In genomic region chr17:2394775-2395191, GRCh38 we compare ENCODE assay signal across 10 cellular contexts. TPM values are rescaled to one million over a fixed set of nuclear protein-coding genes. Genes with fewer than 3 reads are reported as not detected.
DNase-seq lines count a peak whose midpoint lies in the region; ATAC-seq, FAIRE-seq and TF ChIP-seq lines count a peak whose summit lies in the region.
"Had no signal": no experiment of that assay in that cellular context is flagged by ENCODE, and none has a peak within 500 bp of the region (broad histone marks: within the 10 kb centered on the region; RNA-seq: fewer than 3 reads in every experiment).

No MANE protein-coding gene starts in this region.

- no peak for FAIRE-seq in GM19239 (lab: Jason Lieb, UNC)

- H3K36me3 Mint-ChIP-seq in activated T-cell treated with anti-CD3 and anti-CD28 coated beads, Interleukin-2, amount 50 U/mL, for 72 hours (ENCODE audit: insufficient read depth in 2 of 2), result peaks cover 2 to 4% of the 10 kb centered on the region in 2 donors
- H3K36me3 Mint-ChIP-seq in naive thymus-derived CD4-positive, alpha-beta T cell, result peaks cover 0 to 4% (median 0%) of the 10 kb centered on the region in 5 donors

- peaks cover 64% of the 10 kb centered on the region for H3K4me1 Mint-ChIP-seq in activated T-cell treated with anti-CD3 and anti-CD28 coated beads, Interleukin-2, amount 50 U/mL, for 72 hours (ENCODE audit: low read depth)
- peaks cover 41 to 71% (median 59%) of the 10 kb centered on the region in 7 donors for H3K4me1 Mint-ChIP-seq in naive thymus-derived CD4-positive, alpha-beta T cell

- 92 to 100% methylated on average over 1 to 16 of the region's 16 CpGs for WGBS in transverse colon (ENCODE audit: low coverage in 1 of 2), 2 donors

- no peak for TF ChIP-seq POLR2A in transverse colon (IDR thresholded peaks at IDR 0.05)

- CTCF ChIA-PET in naive thymus-derived CD4-positive, alpha-beta T cell (lab: Charles Lee), result no interaction called here

- no peak for ATAC-seq in activated T-cell treated with anti-CD3 and anti-CD28 coated beads, Interleukin-2, amount 50 U/mL, for 72 hours (replicated peaks in 1 of 2)
- ATAC-seq in naive thymus-derived CD4-positive, alpha-beta T cell, result no peak
- ATAC-seq: activated naive CD4-positive, alpha-beta T cell treated with anti-CD3 and anti-CD28 coated beads, Interleukin-2, amount 50 U/mL, for 72 hours had no signal

- H3K27ac ChIP-seq in cingulate gyrus (ENCODE audit: low read depth, low read length) (peak overlapping the region; percentile 96), transverse colon (peak overlapping the region; percentile 98 to 100 (median 100))
- H3K27ac ChIP-seq in naive thymus-derived CD4-positive, alpha-beta T cell (ENCODE audit: low read depth, low read length), result peak overlapping the region; percentile 15

- TF ChIP-seq EP300 in transverse colon (IDR thresholded peaks at IDR 0.05; ENCODE audit: low read depth), result no peak

- no peak overlapping the region for H3K4me3 ChIP-seq in naive thymus-derived CD4-positive, alpha-beta T cell (ENCODE audit: low read length)
- no peak overlapping the region for H3K4me3 ChIP-seq in transverse colon

- DNase-seq in activated T-cell treated with anti-CD3 and anti-CD28 coated beads, Interleukin-2, amount 50 U/mL, for 72 hours, result no peak
- DNase-seq in activated T-cell treated with anti-CD3 and anti-CD28 coated beads, Interleukin-2, amount 50 U/mL, for 1 hour, result no peak
- DNase-seq in naive thymus-derived CD4-positive, alpha-beta T cell, result peak in 1 of 9 donors; percentile 10
- DNase-seq in transverse colon (no peak), COLO668 (lab: John Stamatoyannopoulos, UW; ENCODE audit: unreplicated experiment) (no peak), GM19239 (ENCODE audit: insufficient read length, low spot score) (no peak), NCI-H446 (lab: John Stamatoyannopoulos, UW) (no peak)
- DNase-seq: NCI-H1092 had no signal

- no peaks in the 10 kb centered on the region for H3K9me3 Mint-ChIP-seq in activated T-cell treated with anti-CD3 and anti-CD28 coated beads, Interleukin-2, amount 50 U/mL, for 72 hours
- peaks cover 0 to 12% (median 0%) of the 10 kb centered on the region in 11 donors for H3K9me3 Mint-ChIP-seq in naive thymus-derived CD4-positive, alpha-beta T cell
- H3K9me3 Mint-ChIP-seq: activated naive CD4-positive, alpha-beta T cell treated with anti-CD3 and anti-CD28 coated beads, Interleukin-2, amount 50 U/mL, for 72 hours had no signal

- in situ Hi-C loops in transverse colon (cut with MboI; ENCODE audit: low pct_ligation_motif_present in 1 of 4, low pct_unique_long_range_greater_than_20kb in 1 of 4, low sequenced_read_pairs in 3 of 4), result no loop called here

- no peak for TF ChIP-seq CTCF in transverse colon (IDR thresholded peaks at IDR 0.05)

- H3K4me3 Mint-ChIP-seq in activated T-cell treated with anti-CD3 and anti-CD28 coated beads, Interleukin-2, amount 50 U/mL, for 72 hours, result peak overlapping the region; percentile 45 to 68
- peak overlapping the region in 7 of 10 donors; percentile 8 to 97 (median 84) for H3K4me3 Mint-ChIP-seq in naive thymus-derived CD4-positive, alpha-beta T cell

- H3K27ac Mint-ChIP-seq in activated T-cell treated with anti-CD3 and anti-CD28 coated beads, Interleukin-2, amount 50 U/mL, for 72 hours, result no peak overlapping the region
- H3K27ac Mint-ChIP-seq in naive thymus-derived CD4-positive, alpha-beta T cell, result peak overlapping the region in 4 of 9 donors; percentile 69 to 93 (median 90)

- H3K4me1 ChIP-seq in naive thymus-derived CD4-positive, alpha-beta T cell (ENCODE audit: control insufficient read depth in 2 of 2, insufficient read depth in 2 of 2, low read length in 2 of 2), result peaks cover 15 to 67% of the 10 kb centered on the region in 2 donors
- H3K4me1 ChIP-seq in transverse colon, result peaks cover 63 to 80% (median 71%) of the 10 kb centered on the region in 4 donors

- intact Hi-C loops in naive thymus-derived CD4-positive, alpha-beta T cell (cut with micrococcal nuclease), result no loop called here
- intact Hi-C loops in transverse colon (cut with DNase I; ENCODE audit: low total_unique reads), result no loop called here

- H3K36me3 ChIP-seq in naive thymus-derived CD4-positive, alpha-beta T cell (ENCODE audit: control insufficient read depth in 2 of 3, insufficient read depth in 3 of 3, low read length in 3 of 3), result peaks cover 0 to 3% (median 0%) of the 10 kb centered on the region in 3 experiments
- H3K36me3 ChIP-seq in transverse colon, result no peaks in the 10 kb centered on the region

- no peaks in the 10 kb centered on the region for H3K9me3 ChIP-seq in naive thymus-derived CD4-positive, alpha-beta T cell (ENCODE audit: control insufficient read depth in 2 of 3, low read length in 3 of 3)
- no peaks in the 10 kb centered on the region for H3K9me3 ChIP-seq in transverse colon

- POLR2A ChIA-PET in naive thymus-derived CD4-positive, alpha-beta T cell (lab: Charles Lee), result no interaction called here

- no peaks in the 10 kb centered on the region for H3K27me3 Mint-ChIP-seq in activated T-cell treated with anti-CD3 and anti-CD28 coated beads, Interleukin-2, amount 50 U/mL, for 72 hours (ENCODE audit: low read depth)
- no peaks in the 10 kb centered on the region for H3K27me3 Mint-ChIP-seq in naive thymus-derived CD4-positive, alpha-beta T cell

- H3K27me3 ChIP-seq in naive thymus-derived CD4-positive, alpha-beta T cell (ENCODE audit: control insufficient read depth in 2 of 2, insufficient read depth in 2 of 2, low read length in 2 of 2), result no peaks in the 10 kb centered on the region
- no peaks in the 10 kb centered on the region for H3K27me3 ChIP-seq in transverse colon

RNA-seq across cellular contexts. Expression of gene MNT, which starts 6.1 kb away (rescaled TPM):
- total RNA-seq in activated T-cell treated with anti-CD3 and anti-CD28 coated beads, Interleukin-2, amount 50 U/mL, for 72 hours, result 10 to 100 TPM; 23.8 to 24.3 TPM
- 100 to 1,000 TPM in 1 of 5 experiments, 10 to 100 TPM in 4; 31.4 to 106 (median 55.5) TPM for total RNA-seq in naive thymus-derived CD4-positive, alpha-beta T cell
- 1 to 10 TPM in 1 of 2 donors, under 1 TPM in 1; 0.65 to 1.0 TPM for polyA plus RNA-seq in naive thymus-derived CD4-positive, alpha-beta T cell
- 10 to 100 TPM; 13.7 to 27.7 (median 20.9) TPM for total RNA-seq in transverse colon

RNA-seq across cellular contexts. Expression of gene SGSM2, which starts 57.5 kb away (rescaled TPM):
- total RNA-seq in activated T-cell treated with anti-CD3 and anti-CD28 coated beads, Interleukin-2, amount 50 U/mL, for 72 hours, result 10 to 100 TPM; 40.8 to 57.5 TPM
- total RNA-seq in naive thymus-derived CD4-positive, alpha-beta T cell, result 100 to 1,000 TPM in 4 of 5 experiments, 10 to 100 TPM in 1; 70.8 to 151 (median 138) TPM
- 10 to 100 TPM in 1 of 2 donors, 1 to 10 TPM in 1; 9.4 to 22.7 TPM for polyA plus RNA-seq in naive thymus-derived CD4-positive, alpha-beta T cell
- total RNA-seq in transverse colon, result 100 to 1,000 TPM in 1 of 4 donors, 10 to 100 TPM in 3; 41.0 to 148 (median 70.0) TPM

RNA-seq across cellular contexts. Expression of gene TSR1, which starts 58.5 kb away (rescaled TPM):
- total RNA-seq in activated T-cell treated with anti-CD3 and anti-CD28 coated beads, Interleukin-2, amount 50 U/mL, for 72 hours, result 10 to 100 TPM; 36.4 to 38.2 TPM
- total RNA-seq in naive thymus-derived CD4-positive, alpha-beta T cell, result 10 to 100 TPM; 22.9 to 42.8 (median 30.0) TPM
- polyA plus RNA-seq in naive thymus-derived CD4-positive, alpha-beta T cell, result 10 to 100 TPM; 13.1 to 21.6 TPM
- total RNA-seq in transverse colon, result 10 to 100 TPM in 2 of 4 donors, 1 to 10 TPM in 2; 3.0 to 18.9 (median 14.4) TPM

Comparison
In these comparisons a context has a peak if more than half of its experiments do, and no peak if none do; other contexts are left out.
1. H3K27ac ChIP-seq: peak in every context shown above with its lines; median percentile 100 in transverse colon; 96 in cingulate gyrus; 15 in naive thymus-derived CD4-positive, alpha-beta T cell.